In genomic region chr9:127447416-127448111, GRCh38 we compare ENCODE assay signal across 10 cellular contexts. TPM values are rescaled to one million over a fixed set of nuclear protein-coding genes. Genes with fewer than 3 reads are reported as not detected.
DNase-seq lines count a peak whose midpoint lies in the region; ATAC-seq and TF ChIP-seq lines count a peak whose summit lies in the region.
"Had no signal": no experiment of that assay in that cellular context is flagged by ENCODE, and none has a peak within 500 bp of the region (broad histone marks: within the 10 kb centered on the region; RNA-seq: fewer than 3 reads in every experiment).

No MANE protein-coding gene starts in this region.

- no peak for DNase-seq in vagina (ENCODE audit: extremely low spot score in 2 of 2)
- no peak for DNase-seq in NCI-H446 (lab: John Stamatoyannopoulos, UW)
- DNase-seq: heart right ventricle, uterus had no signal

- H3K9me3 ChIP-seq in BLaER1 (peaks cover 26% of the 10 kb centered on the region), HEK293 (ENCODE audit: control insufficient read depth, insufficient read depth, low read depth, low read length) (no peaks in the 10 kb centered on the region), iPS-15b (ENCODE audit: control insufficient read depth, insufficient read depth, low read length) (no peaks in the 10 kb centered on the region), vagina (no peaks in the 10 kb centered on the region)
- H3K9me3 ChIP-seq: uterus had no signal

- no peak overlapping the region for H3K4me3 ChIP-seq in BLaER1
- H3K4me3 ChIP-seq in HEK293 (ENCODE audit: low read depth, low read length): no peak overlapping the region
- peak overlapping the region; percentile 95 for H3K4me3 ChIP-seq in iPS-15b (ENCODE audit: low read depth, low read length)
- H3K4me3 ChIP-seq in vagina: no peak overlapping the region
- H3K4me3 ChIP-seq: uterus had no signal

- CTCF ChIA-PET in HEK293 (lab: Yijun Ruan, JAX): interaction anchor here (0.6 to 0.7 kb wide), 2 partner anchors 88 to 227 kb away, joined by 3 to 6 read pairs; no protein-coding TSS in a partner anchor

- H3K27me3 ChIP-seq in BLaER1: no peaks in the 10 kb centered on the region
- H3K27me3 ChIP-seq in iPS-15b (ENCODE audit: control insufficient read depth, insufficient read depth, low read length): no peaks in the 10 kb centered on the region
- no peaks in the 10 kb centered on the region for H3K27me3 ChIP-seq in vagina
- H3K27me3 ChIP-seq: heart right ventricle, uterus had no signal

- ATAC-seq in GM21786 (IDR thresholded peaks at IDR 0.05; ENCODE audit: unreplicated experiment): no peak
- no peak for ATAC-seq in HG02938 (IDR thresholded peaks at IDR 0.05; ENCODE audit: unreplicated experiment)
- ATAC-seq: heart right ventricle had no signal

- H3K36me3 ChIP-seq in BLaER1: peaks cover 74% of the 10 kb centered on the region
- peaks cover 5 to 81% of the 10 kb centered on the region in 2 experiments; a peak in 2 of 3 replicates for H3K36me3 ChIP-seq in HEK293 (ENCODE audit: control insufficient read depth in 2 of 2, insufficient read depth in 1 of 2, low read length in 2 of 2)
- H3K36me3 ChIP-seq in iPS-15b (ENCODE audit: control insufficient read depth, insufficient read depth, low read length): peaks cover 65% of the 10 kb centered on the region
- H3K36me3 ChIP-seq in vagina: peaks cover 0 to 50% of the 10 kb centered on the region in 2 donors
- H3K36me3 ChIP-seq: uterus had no signal

- H3K27ac ChIP-seq in BLaER1 (no peak overlapping the region), HEK293 (ENCODE audit: extremely low read depth, low read depth, low read length) (no peak overlapping the region), VCaP (peak overlapping the region; percentile 98), vagina (no peak overlapping the region)
- H3K27ac ChIP-seq: heart right ventricle, uterus had no signal

- H3K4me1 ChIP-seq in BLaER1: peaks cover 46% of the 10 kb centered on the region
- no peaks in the 10 kb centered on the region for H3K4me1 ChIP-seq in HEK293 (ENCODE audit: control insufficient read depth, insufficient read depth, low read length)
- H3K4me1 ChIP-seq in iPS-15b (ENCODE audit: control insufficient read depth, insufficient read depth, low read length): peaks cover 3% of the 10 kb centered on the region
- H3K4me1 ChIP-seq in vagina: peaks cover 32% of the 10 kb centered on the region

- H3K9ac ChIP-seq in BLaER1: no peak overlapping the region
- no peak overlapping the region for H3K9ac ChIP-seq in iPS-15b (ENCODE audit: low read depth, low read length)

- peak overlapping the region; percentile 99; the same call in 1 of the 2 replicates for H3K4me2 ChIP-seq in BLaER1

- H4K20me1 ChIP-seq in BLaER1: peaks cover 72% of the 10 kb centered on the region

- TF ChIP-seq CTCF in HEK293 (tag by site-specific recombination; IDR thresholded peaks at IDR 0.05): no peak
- TF ChIP-seq CTCF in VCaP (conservative IDR thresholded peaks at IDR 0.05): no peak
- TF ChIP-seq CTCF in vagina (IDR thresholded peaks at IDR 0.05): no peak

- intact Hi-C loops in vagina (cut with DNase I): no loop called here

- TF ChIP-seq POLR2A in vagina (IDR thresholded peaks at IDR 0.05): no peak

- POLR2A ChIA-PET in HEK293 (lab: Yijun Ruan, JAX): interaction anchor here (0.7 to 2.4 kb wide), 7 partner anchors 12 to 233 kb away, joined by 3 to 10 read pairs (median 5); partner anchors contain the start of gene ZNF79

TF ChIP-seq in HEK293, 187 proteins besides CTCF, POLR2A, EP300 and RAD21 (continues in another document):
- TF ChIP-seq ZNF510 (tag by site-specific recombination; IDR thresholded peaks at IDR 0.05; ENCODE audit: insufficient replicate concordance) (no peak), ZNF449 (tag by site-specific recombination; IDR thresholded peaks at IDR 0.05) (no peak), ZBTB21 (tag by site-specific recombination; IDR thresholded peaks at IDR 0.05) (peak; percentile 91), PATZ1 (tag by site-specific recombination; IDR thresholded peaks at IDR 0.05) (peak; percentile 35; the same call in 1 of the 2 replicates), ZNF214 (tag by site-specific recombination; IDR thresholded peaks at IDR 0.05; ENCODE audit: borderline replicate concordance) (no peak), ATF2 (tag by site-specific recombination; IDR thresholded peaks at IDR 0.05; ENCODE audit: low read depth) (peak; percentile 93), PRDM10 (tag by site-specific recombination; IDR thresholded peaks at IDR 0.05) (peak; percentile 9; the same call in 1 of the 2 replicates), ZNF548 (tag by site-specific recombination; IDR thresholded peaks at IDR 0.05) (peak; percentile 82), ZNF560 (tag by site-specific recombination; IDR thresholded peaks at IDR 0.05; ENCODE audit: borderline replicate concordance) (no peak), PBX3 (CRISPR knock-in tag; IDR thresholded peaks at IDR 0.05) (no peak), KLF7 (tag by site-specific recombination; IDR thresholded peaks at IDR 0.05; ENCODE audit: borderline replicate concordance) (no peak), ZNF629 (tag by site-specific recombination; IDR thresholded peaks at IDR 0.05) (peak; percentile 95)

RNA-seq across cellular contexts. Expression of gene RPL12, which starts 3.6 kb away (rescaled TPM):
- 2,572 TPM for total RNA-seq in vagina

RNA-seq across cellular contexts. Expression of gene LRSAM1, which starts 3.7 kb away (rescaled TPM):
- total RNA-seq in vagina: 30.0 TPM

RNA-seq across cellular contexts. Expression of gene ZNF79, which starts 23.4 kb away (rescaled TPM):
- 13.3 TPM for total RNA-seq in vagina

RNA-seq across cellular contexts. Expression of gene SLC2A8, which starts 50.6 kb away (rescaled TPM):
- total RNA-seq in vagina: 13.8 TPM
